8 cellular contexts compared by ENCODE assay signal in genomic region chr17:7922499-7923289, GRCh38. TPM values are rescaled to one million over a fixed set of nuclear protein-coding genes. Genes with fewer than 3 reads are reported as not detected.
DNase-seq lines count a peak whose midpoint lies in the region; ATAC-seq and TF ChIP-seq lines count a peak whose summit lies in the region.

No MANE protein-coding gene starts in this region.

- TF ChIP-seq CTCF in fibroblast of villous mesenchyme (IDR thresholded peaks at IDR 0.05; ENCODE audit: insufficient read depth, low read depth, low read length) (peak; percentile 7), neural cell (IDR thresholded peaks at IDR 0.05; ENCODE audit: poor library complexity, severe bottlenecking) (no peak)

- H3K9me3 Mint-ChIP-seq in CD8-positive, alpha-beta memory T cell, result no peaks in the 10 kb centered on the region
- H3K9me3 Mint-ChIP-seq in stimulated activated naive B cell treated with anti-CD40 and anti-IgM and Interleukin-4, amounts not matched to agents 10 μg/mL and 1 μg/mL and 100 μg/mL, for 72 hours, result no peaks in the 10 kb centered on the region

- no peaks in the 10 kb centered on the region for H4K20me1 ChIP-seq in neural cell (ENCODE audit: insufficient read depth)

- POLR2A ChIA-PET in CD8-positive, alpha-beta memory T cell (lab: Charles Lee), result interaction anchor here (0.6 kb wide), 1 partner anchor 885 kb away, joined by 3 read pairs; no protein-coding TSS in a partner anchor

- no peaks in the 10 kb centered on the region for H3F3A ChIP-seq in neural cell (ENCODE audit: insufficient read depth, low read length, poor library complexity, severe bottlenecking)

- H3K27ac Mint-ChIP-seq in CD8-positive, alpha-beta memory T cell, result peak overlapping the region; percentile 83 to 96 (median 92)
- peak overlapping the region; percentile 81 for H3K27ac Mint-ChIP-seq in stimulated activated naive B cell treated with anti-CD40 and anti-IgM and Interleukin-4, amounts not matched to agents 10 μg/mL and 1 μg/mL and 100 μg/mL, for 72 hours

- TF ChIP-seq EP300 in neural cell (conservative IDR thresholded peaks at IDR 0.05; ENCODE audit: poor library complexity, severe bottlenecking), result no peak

- CTCF ChIA-PET in CD8-positive, alpha-beta memory T cell (lab: Charles Lee), result interaction anchor here (0.7 to 3.1 kb wide), 5 partner anchors 9 to 66 kb away, joined by 3 to 21 read pairs (median 4); partner anchors contain the start of genes CNTROB and TRAPPC1

- H3K79me2 ChIP-seq in neural cell (replicated peaks; ENCODE audit: insufficient read depth, low read length), result no peaks in the 10 kb centered on the region

- H3K27ac ChIP-seq in CD8-positive, alpha-beta memory T cell (ENCODE audit: low read depth, low read length), result peak overlapping the region; percentile 58
- H3K27ac ChIP-seq in neural cell (ENCODE audit: low read length), result peak overlapping the region; percentile 31

- no peaks in the 10 kb centered on the region for H3K9me3 ChIP-seq in CD8-positive, alpha-beta memory T cell (ENCODE audit: low read length)
- no peaks in the 10 kb centered on the region for H3K9me3 ChIP-seq in neural cell (ENCODE audit: low read length)

- DNase-seq in CD8-positive, alpha-beta memory T cell, result peak; percentile 75 to 87 (median 77)
- peak; percentile 57 for DNase-seq in NCI-H146 treated with DMSO at 0.1 percent for 48 hours (lab: John Stamatoyannopoulos, UW; ENCODE audit: unreplicated experiment)
- DNase-seq in activated effector memory CD4-positive, alpha-beta T cell treated with anti-CD3 and anti-CD28 coated beads, Interleukin-2, amount 50 U/mL, for 16 hours, result peak; percentile 93
- peak; percentile 82 for DNase-seq in fibroblast of villous mesenchyme (ENCODE audit: low read depth)
- peak; percentile 69 for DNase-seq in stimulated activated naive B cell treated with anti-CD40 and anti-IgM and Interleukin-4, amounts not matched to agents 10 μg/mL and 1 μg/mL and 100 μg/mL, for 72 hours
- no peak for DNase-seq in DMS 273 treated with DMSO at 0.1 percent for 48 hours (lab: John Stamatoyannopoulos, UW)
- no peak for DNase-seq in SHP77 (lab: John Stamatoyannopoulos, UW)

- H3K4me3 ChIP-seq in CD8-positive, alpha-beta memory T cell (ENCODE audit: low read length), result peak overlapping the region; percentile 77
- H3K4me3 ChIP-seq in fibroblast of villous mesenchyme (ENCODE audit: low read depth, low read length) (peak overlapping the region; percentile 59), neural cell (ENCODE audit: low read length) (peak overlapping the region; percentile 30)

- H3K9me2 ChIP-seq in neural cell (ENCODE audit: insufficient read depth, low read length), result no peaks in the 10 kb centered on the region

- peaks cover 14% of the 10 kb centered on the region for H3K4me1 ChIP-seq in CD8-positive, alpha-beta memory T cell (ENCODE audit: insufficient read depth, low read length)

- peak; percentile 93 to 94 for ATAC-seq in stimulated activated naive B cell treated with anti-CD40 and anti-IgM and Interleukin-4, amounts not matched to agents 10 μg/mL and 1 μg/mL and 100 μg/mL, for 72 hours (replicated peaks)

- H3K9ac ChIP-seq in neural cell (ENCODE audit: low read length), result peak overlapping the region; percentile 36

- peak overlapping the region; percentile 82 to 88 (median 86) for H3K4me3 Mint-ChIP-seq in CD8-positive, alpha-beta memory T cell
- peak overlapping the region; percentile 79 to 88 for H3K4me3 Mint-ChIP-seq in stimulated activated naive B cell treated with anti-CD40 and anti-IgM and Interleukin-4, amounts not matched to agents 10 μg/mL and 1 μg/mL and 100 μg/mL, for 72 hours

- peaks cover 0 to 2% (median 1%) of the 10 kb centered on the region in 3 donors for H3K36me3 Mint-ChIP-seq in CD8-positive, alpha-beta memory T cell
- peaks cover 7 to 17% of the 10 kb centered on the region in 2 donors for H3K36me3 Mint-ChIP-seq in stimulated activated naive B cell treated with anti-CD40 and anti-IgM and Interleukin-4, amounts not matched to agents 10 μg/mL and 1 μg/mL and 100 μg/mL, for 72 hours

- no peaks in the 10 kb centered on the region for H3K27me3 Mint-ChIP-seq in CD8-positive, alpha-beta memory T cell
- no peaks in the 10 kb centered on the region for H3K27me3 Mint-ChIP-seq in stimulated activated naive B cell treated with anti-CD40 and anti-IgM and Interleukin-4, amounts not matched to agents 10 μg/mL and 1 μg/mL and 100 μg/mL, for 72 hours

- no peak overlapping the region for H3K4me2 ChIP-seq in neural cell (ENCODE audit: low read length)

- no peaks in the 10 kb centered on the region for H3K27me3 ChIP-seq in CD8-positive, alpha-beta memory T cell (ENCODE audit: insufficient read depth, low read length, poor library complexity, severe bottlenecking)
- no peaks in the 10 kb centered on the region for H3K27me3 ChIP-seq in neural cell (ENCODE audit: insufficient read depth, low read depth, low read length)

- no peaks in the 10 kb centered on the region for H3K36me3 ChIP-seq in CD8-positive, alpha-beta memory T cell (ENCODE audit: insufficient read depth, low read length)
- H3K36me3 ChIP-seq in neural cell (ENCODE audit: insufficient read depth, low read length), result no peaks in the 10 kb centered on the region

- TF ChIP-seq RAD21 in neural cell (conservative IDR thresholded peaks at IDR 0.05), result no peak

- H3K4me1 Mint-ChIP-seq in CD8-positive, alpha-beta memory T cell, result peaks cover 15 to 22% (median 19%) of the 10 kb centered on the region in 3 donors
- H3K4me1 Mint-ChIP-seq in stimulated activated naive B cell treated with anti-CD40 and anti-IgM and Interleukin-4, amounts not matched to agents 10 μg/mL and 1 μg/mL and 100 μg/mL, for 72 hours, result peaks cover 13% of the 10 kb centered on the region in 2 donors

- H2AFZ ChIP-seq in neural cell (ENCODE audit: low read depth, low read length), result no peak overlapping the region

TF ChIP-seq in neural cell, 6 proteins besides CTCF, POLR2A, EP300 and RAD21:
- TF ChIP-seq TAF1 (IDR thresholded peaks at IDR 0.05; ENCODE audit: low read depth), result peak; percentile 55
- no peak for TF ChIP-seq POLR2AphosphoS5 (IDR thresholded peaks at IDR 0.05)

RNA-seq across cellular contexts. Expression of gene RNF227, which starts 6.6 kb away (rescaled TPM):
- total RNA-seq in CD8-positive, alpha-beta memory T cell, result 1 to 10 TPM; 4.4 to 4.8 TPM
- 3.3 TPM for polyA plus RNA-seq in CD8-positive, alpha-beta memory T cell
- 2.2 and 4.2 TPM in 2 replicates for total RNA-seq in fibroblast of villous mesenchyme
- 69.9 and 81.4 TPM in 2 replicates for polyA plus RNA-seq in neural cell
- polyA minus RNA-seq in neural cell, result 22.6 and 45.8 TPM in 2 replicates

RNA-seq across cellular contexts. Expression of gene KCNAB3, which starts 7.0 kb away (rescaled TPM):
- 1 to 10 TPM; 5.6 to 6.7 TPM for total RNA-seq in CD8-positive, alpha-beta memory T cell
- polyA plus RNA-seq in CD8-positive, alpha-beta memory T cell, result not detected
- total RNA-seq in fibroblast of villous mesenchyme, result 1.3 and 1.7 TPM in 2 replicates
- polyA plus RNA-seq in neural cell, result 5.6 and 7.6 TPM in 2 replicates
- polyA minus RNA-seq in neural cell, result 1.4 and 2.2 TPM in 2 replicates

RNA-seq across cellular contexts. Expression of gene TRAPPC1, which starts 9.1 kb away (rescaled TPM):
- total RNA-seq in CD8-positive, alpha-beta memory T cell, result 100 to 1,000 TPM; 158 TPM
- 272 TPM for polyA plus RNA-seq in CD8-positive, alpha-beta memory T cell
- total RNA-seq in fibroblast of villous mesenchyme, result 42.7 and 47.4 TPM in 2 replicates
- 34.0 and 38.3 TPM in 2 replicates for polyA plus RNA-seq in neural cell
- polyA minus RNA-seq in neural cell, result 28.7 and 35.8 TPM in 2 replicates

RNA-seq across cellular contexts. Expression of gene CNTROB, which starts 9.3 kb away (rescaled TPM):
- total RNA-seq in CD8-positive, alpha-beta memory T cell, result 10 to 100 TPM; 44.3 to 46.8 TPM
- polyA plus RNA-seq in CD8-positive, alpha-beta memory T cell, result 12.0 TPM
- total RNA-seq in fibroblast of villous mesenchyme, result 21.3 and 25.5 TPM in 2 replicates
- polyA plus RNA-seq in neural cell, result 48.7 and 52.0 TPM in 2 replicates
- polyA minus RNA-seq in neural cell, result 43.9 and 51.1 TPM in 2 replicates

RNA-seq across cellular contexts. Expression of gene CHD3, which starts 34.1 kb away (rescaled TPM):
- total RNA-seq in CD8-positive, alpha-beta memory T cell, result 100 to 1,000 TPM; 116 to 123 TPM
- polyA plus RNA-seq in CD8-positive, alpha-beta memory T cell, result 20.1 TPM
- total RNA-seq in fibroblast of villous mesenchyme, result 103 and 111 TPM in 2 replicates
- polyA plus RNA-seq in neural cell, result 115 and 159 TPM in 2 replicates
- 296 and 321 TPM in 2 replicates for polyA minus RNA-seq in neural cell

Comparison
In these comparisons a context has a peak if more than half of its experiments do, and no peak if none do; other contexts are left out.
1. DNase-seq: peak in CD8-positive, alpha-beta memory T cell (5 of 5), NCI-H146 treated with DMSO at 0.1 percent for 48 hours (single experiment), activated effector memory CD4-positive, alpha-beta T cell treated with anti-CD3 and anti-CD28 coated beads, Interleukin-2, amount 50 U/mL, for 16 hours (single experiment), fibroblast of villous mesenchyme (single experiment) and stimulated activated naive B cell treated with anti-CD40 and anti-IgM and Interleukin-4, amounts not matched to agents 10 μg/mL and 1 μg/mL and 100 μg/mL, for 72 hours (single experiment); none in DMS 273 treated with DMSO at 0.1 percent for 48 hours (single experiment) and SHP77 (0 of 2).
2. Peak in every context shown above with its lines, with median percentiles within 50 percentile points of each other: H3K4me3 ChIP-seq.